Comparison of ENCODE assay signal across 1 cellular context in genomic region chr12:108764540-108765288, GRCh38.
TF ChIP-seq lines count a peak whose summit lies in the region.

No MANE protein-coding gene starts in this region.

TF ChIP-seq in WTC11, 78 proteins besides CTCF, POLR2A, EP300 and RAD21 (continued from another document):
- no peak for TF ChIP-seq ZNF512 (CRISPR knock-in tag; IDR thresholded peaks at IDR 0.05; ENCODE audit: borderline replicate concordance)
- TF ChIP-seq SP1 (CRISPR knock-in tag; conservative IDR thresholded peaks at IDR 0.05), result no peak
